Comparison of ENCODE assay signal across 22 cellular contexts in the genomic region with DNA sequence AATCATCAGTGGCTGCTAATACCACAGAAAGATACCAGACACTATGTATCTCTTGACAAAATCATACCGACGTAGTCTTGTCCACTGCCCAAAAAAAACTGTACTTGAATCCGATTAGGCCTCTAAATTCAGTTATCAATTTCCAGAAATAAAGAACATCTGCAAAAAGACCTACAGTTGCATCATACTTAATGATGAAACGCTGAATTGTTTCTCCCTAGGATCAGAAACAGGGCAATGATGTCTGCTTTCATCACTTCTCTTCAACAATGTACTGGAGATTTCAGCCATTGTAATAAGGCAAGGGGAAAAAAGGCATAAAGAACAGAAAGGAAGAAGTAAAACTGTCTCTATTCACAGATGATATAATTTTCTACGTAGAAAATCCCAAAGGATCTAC.
"Had no signal": no experiment of that assay in that cellular context is flagged by ENCODE, and none has a peak within 500 bp of the region (broad histone marks: within the 10 kb centered on the region; RNA-seq: fewer than 3 reads in every experiment).

No MANE protein-coding gene starts in this region.

- H3K9me3 ChIP-seq: esophagus muscularis mucosa, prostate gland, upper lobe of right lung, vagina had no signal

- H2AFZ ChIP-seq: parathyroid adenoma had no signal

- H3K27ac ChIP-seq: epithelial cell of prostate, esophagus muscularis mucosa, parathyroid adenoma, prostate gland, spleen, tibial nerve, upper lobe of right lung, vagina had no signal

- H3K27me3 ChIP-seq: esophagus muscularis mucosa, spleen, tibial nerve, upper lobe of right lung, vagina had no signal

- H3K4me3 ChIP-seq: esophagus muscularis mucosa, prostate gland, spleen, tibial nerve, upper lobe of right lung, vagina had no signal

- FAIRE-seq: islet of Langerhans had no signal

- H3K9ac ChIP-seq: parathyroid adenoma had no signal

- H3K36me3 ChIP-seq: prostate gland had no signal

- ATAC-seq: effector memory CD8-positive, alpha-beta T cell; naive thymus-derived CD4-positive, alpha-beta T cell; sciatic nerve; stimulated activated memory B cell treated with anti-CD40 and anti-IgM and Interleukin-4, amounts not matched to agents 10 μg/mL and 1 μg/mL and 100 μg/mL, for 72 hours; upper lobe of right lung had no signal

- H3K4me1 ChIP-seq: parathyroid adenoma, prostate gland, spleen, upper lobe of right lung, vagina had no signal

- DNase-seq: effector memory CD8-positive, alpha-beta T cell; foreskin melanocyte; head of caudate nucleus; hippocampal formation; kidney glomerular epithelial cell; mammary epithelial cell; naive thymus-derived CD4-positive, alpha-beta T cell; nephron progenitor cell; spleen; stimulated activated CD4-positive, alpha-beta T cell treated with anti-CD3 and anti-CD28 coated beads, Interleukin-15, amount 100 ng/mL, for 24 hours; stimulated activated CD4-positive, alpha-beta T cell treated with anti-CD3 and anti-CD28 coated beads, Interleukin-1b, Interleukin-23, amount 100 ng/mL, for 48 hours; stimulated activated CD4-positive, alpha-beta T cell treated with anti-CD3 and anti-CD28 coated beads, Interleukin-4, amount 100 ng/mL, for 24 hours; upper lobe of right lung had no signal
